ENCODE assay signal across 1 cellular context in the genomic region with DNA sequence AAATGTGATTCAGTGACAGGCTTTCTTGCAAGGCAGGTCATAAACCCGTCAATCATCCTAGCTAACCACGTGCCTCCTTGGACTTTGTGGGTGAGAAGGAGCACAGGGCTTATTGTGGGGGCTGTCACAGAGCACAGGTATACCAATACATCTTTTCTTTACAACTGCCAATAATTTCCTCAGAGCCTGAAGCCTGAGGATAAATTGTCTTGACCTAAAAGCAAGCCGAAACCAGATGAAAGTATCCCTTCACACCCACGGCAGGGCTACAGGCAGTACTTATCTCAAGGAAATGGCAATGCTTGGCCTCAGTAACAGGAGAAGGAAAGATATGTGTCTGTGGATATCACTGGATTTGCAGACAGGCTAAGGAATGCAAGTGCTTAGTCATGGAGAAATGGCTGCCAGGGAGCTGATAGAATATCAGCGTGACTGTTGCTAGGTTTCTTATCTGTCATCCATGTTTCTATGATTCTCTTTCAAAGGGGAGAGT.
TF ChIP-seq lines count a peak whose summit lies in the region.

No MANE protein-coding gene starts in this region.

TF ChIP-seq in A549, 52 proteins besides CTCF, POLR2A, EP300 and RAD21 (continued from another document):
- TF ChIP-seq REST (IDR thresholded peaks at IDR 0.05) (no peak), PBX3 (IDR thresholded peaks at IDR 0.05) (no peak), EHMT2 (IDR thresholded peaks at IDR 0.05; ENCODE audit: low read depth) (no peak), ZC3H11A (IDR thresholded peaks at IDR 0.05) (no peak), CBX2 (IDR thresholded peaks at IDR 0.05; ENCODE audit: borderline replicate concordance, low read depth) (no peak), CHD2 (IDR thresholded peaks at IDR 0.05; ENCODE audit: low read length, partially characterized antibody) (no peak), RFX5 (IDR thresholded peaks at IDR 0.05) (no peak), NPAS2 (CRISPR knock-in tag; IDR thresholded peaks at IDR 0.05; ENCODE audit: borderline replicate concordance) (no peak), SREBF2 (IDR thresholded peaks at IDR 0.05) (no peak), RCOR1 (IDR thresholded peaks at IDR 0.05; ENCODE audit: low read depth, low read length) (no peak)
